In genomic region chr2:109597283-109597682, GRCh38 we compare ENCODE assay signal across 29 cellular contexts. TPM values are rescaled to one million over a fixed set of nuclear protein-coding genes. Genes with fewer than 3 reads are reported as not detected.
"Had no signal": no experiment of that assay in that cellular context is flagged by ENCODE, and none has a peak within 500 bp of the region (broad histone marks: within the 10 kb centered on the region; RNA-seq: fewer than 3 reads in every experiment).

No MANE protein-coding gene starts in this region.

- H3K9me3 ChIP-seq: MG63 had no signal

- DNase-seq: activated B cell treated with CpG ODN at 0.5 μM for 24 hours; activated CD4-positive, alpha-beta T cell treated with anti-CD3 and anti-CD28 coated beads for 1 hour; activated CD4-positive, alpha-beta T cell treated with anti-CD3 and anti-CD28 coated beads, Interleukin-2, amount 10 ng/mL, durations not matched to agents 24 days and 14 days; activated CD4-positive, alpha-beta T cell treated with anti-CD3 and anti-CD28 coated beads, Interleukin-2, amount 50 U/mL, for 48 hours; activated CD8-positive, alpha-beta memory T cell treated with anti-CD3 and anti-CD28 coated beads, Interleukin-2, amount 10 ng/mL, durations not matched to agents 7 days and 5 days; activated effector memory CD4-positive, alpha-beta T cell treated with Interleukin-2 at 50 U/mL for 16 hours; activated naive CD4-positive, alpha-beta T cell; activated T-cell treated with anti-CD3 and anti-CD28 coated beads, Interleukin-2, amount 50 U/mL, for 24 hours; amygdala; brain microvascular endothelial cell; caudate nucleus; MG63; MV-4-11; NCI-H1092 treated with DMSO at 0.1 percent for 48 hours; NCI-H1436; NCI-H1694 treated with DMSO at 0.1 percent for 48 hours; NCI-H2029 treated with DMSO at 0.1 percent for 48 hours; NCI-H510A treated with DMSO at 0.1 percent for 48 hours; NCI-H69; PC-3; SHP77; T-helper 17 cell; T-helper 9 cell had no signal

- H3K4me1 Mint-ChIP-seq: activated B cell treated with CpG ODN at 0.5 μM for 24 hours; activated CD4-positive, alpha-beta T cell treated with anti-CD3 and anti-CD28 coated beads, Interleukin-2, amount 10 ng/mL, durations not matched to agents 24 days and 14 days; activated CD8-positive, alpha-beta memory T cell treated with anti-CD3 and anti-CD28 coated beads, Interleukin-2, amount 10 ng/mL, durations not matched to agents 7 days and 5 days; T-helper 17 cell had no signal

- H3K27me3 ChIP-seq: brain microvascular endothelial cell, MG63 had no signal

- H3K27ac Mint-ChIP-seq: activated B cell treated with CpG ODN at 0.5 μM for 24 hours; activated CD4-positive, alpha-beta T cell treated with anti-CD3 and anti-CD28 coated beads, Interleukin-2, amount 10 ng/mL, durations not matched to agents 24 days and 14 days; activated CD8-positive, alpha-beta memory T cell treated with anti-CD3 and anti-CD28 coated beads, Interleukin-2, amount 10 ng/mL, durations not matched to agents 7 days and 5 days; activated naive CD4-positive, alpha-beta T cell treated with anti-CD3 and anti-CD28 coated beads, Interleukin-2, amount 50 U/mL, for 72 hours; activated T-cell treated with anti-CD3 and anti-CD28 coated beads, Interleukin-2, amount 50 U/mL, for 24 hours; activated T-helper 1 cell treated with anti-CD3 and anti-CD28 coated beads, Interleukin-12 subunit alpha, Interleukin-12 subunit beta, Interleukin-2, Interleukin-4 antibody, amounts not matched to agents 30 ng/mL and 10 ng/mL and 1 ng/mL, durations not matched to agents 14 hours and 24 hours and 36 hours; T-helper 17 cell had no signal

- H3K27ac ChIP-seq: brain microvascular endothelial cell, KMS-11 had no signal

- H3K4me3 ChIP-seq: MG63 had no signal

- H3K36me3 Mint-ChIP-seq: activated CD8-positive, alpha-beta memory T cell treated with anti-CD3 and anti-CD28 coated beads, Interleukin-2, amount 10 ng/mL, durations not matched to agents 7 days and 5 days; activated naive CD4-positive, alpha-beta T cell treated with anti-CD3 and anti-CD28 coated beads, Interleukin-2, amount 50 U/mL, for 72 hours had no signal

- ATAC-seq: activated CD8-positive, alpha-beta memory T cell treated with anti-CD3 and anti-CD28 coated beads, Interleukin-2, amount 10 ng/mL, durations not matched to agents 7 days and 5 days; activated naive CD4-positive, alpha-beta T cell treated with anti-CD3 and anti-CD28 coated beads, Interleukin-2, amount 50 U/mL, for 72 hours; PC-3; T-helper 17 cell had no signal

- H3K9ac ChIP-seq: KMS-11 had no signal

- H3K36me3 ChIP-seq: MG63 had no signal

- FAIRE-seq: astrocyte, RCC 7860, TTC549 had no signal

- H3K4me2 ChIP-seq: KMS-11 had no signal

- H3K4me3 Mint-ChIP-seq: activated B cell treated with CpG ODN at 0.5 μM for 24 hours; activated CD4-positive, alpha-beta T cell treated with anti-CD3 and anti-CD28 coated beads, Interleukin-2, amount 10 ng/mL, durations not matched to agents 24 days and 14 days; activated CD8-positive, alpha-beta memory T cell treated with anti-CD3 and anti-CD28 coated beads, Interleukin-2, amount 10 ng/mL, durations not matched to agents 7 days and 5 days; activated T-cell treated with anti-CD3 and anti-CD28 coated beads, Interleukin-2, amount 50 U/mL, for 24 hours; activated T-helper 1 cell treated with anti-CD3 and anti-CD28 coated beads, Interleukin-12 subunit alpha, Interleukin-12 subunit beta, Interleukin-2, Interleukin-4 antibody, amounts not matched to agents 30 ng/mL and 10 ng/mL and 1 ng/mL, durations not matched to agents 14 hours and 24 hours and 36 hours; T-helper 17 cell had no signal

- H3K9me3 Mint-ChIP-seq: activated B cell treated with CpG ODN at 0.5 μM for 24 hours; activated CD4-positive, alpha-beta T cell treated with anti-CD3 and anti-CD28 coated beads, Interleukin-2, amount 10 ng/mL, durations not matched to agents 24 days and 14 days; activated naive CD4-positive, alpha-beta T cell treated with anti-CD3 and anti-CD28 coated beads, Interleukin-2, amount 50 U/mL, for 72 hours; activated T-cell treated with anti-CD3 and anti-CD28 coated beads, Interleukin-2, amount 50 U/mL, for 24 hours; activated T-helper 1 cell treated with anti-CD3 and anti-CD28 coated beads, Interleukin-12 subunit alpha, Interleukin-12 subunit beta, Interleukin-2, Interleukin-4 antibody, amounts not matched to agents 30 ng/mL and 10 ng/mL and 1 ng/mL, durations not matched to agents 14 hours and 24 hours and 36 hours had no signal

RNA-seq across cellular contexts. Expression of gene SOWAHC, which starts 16.9 kb away (rescaled TPM):
- total RNA-seq: activated B cell treated with CpG ODN at 0.5 μM for 24 hours had no signal
